8 cellular contexts compared by ENCODE assay signal in the genomic region with DNA sequence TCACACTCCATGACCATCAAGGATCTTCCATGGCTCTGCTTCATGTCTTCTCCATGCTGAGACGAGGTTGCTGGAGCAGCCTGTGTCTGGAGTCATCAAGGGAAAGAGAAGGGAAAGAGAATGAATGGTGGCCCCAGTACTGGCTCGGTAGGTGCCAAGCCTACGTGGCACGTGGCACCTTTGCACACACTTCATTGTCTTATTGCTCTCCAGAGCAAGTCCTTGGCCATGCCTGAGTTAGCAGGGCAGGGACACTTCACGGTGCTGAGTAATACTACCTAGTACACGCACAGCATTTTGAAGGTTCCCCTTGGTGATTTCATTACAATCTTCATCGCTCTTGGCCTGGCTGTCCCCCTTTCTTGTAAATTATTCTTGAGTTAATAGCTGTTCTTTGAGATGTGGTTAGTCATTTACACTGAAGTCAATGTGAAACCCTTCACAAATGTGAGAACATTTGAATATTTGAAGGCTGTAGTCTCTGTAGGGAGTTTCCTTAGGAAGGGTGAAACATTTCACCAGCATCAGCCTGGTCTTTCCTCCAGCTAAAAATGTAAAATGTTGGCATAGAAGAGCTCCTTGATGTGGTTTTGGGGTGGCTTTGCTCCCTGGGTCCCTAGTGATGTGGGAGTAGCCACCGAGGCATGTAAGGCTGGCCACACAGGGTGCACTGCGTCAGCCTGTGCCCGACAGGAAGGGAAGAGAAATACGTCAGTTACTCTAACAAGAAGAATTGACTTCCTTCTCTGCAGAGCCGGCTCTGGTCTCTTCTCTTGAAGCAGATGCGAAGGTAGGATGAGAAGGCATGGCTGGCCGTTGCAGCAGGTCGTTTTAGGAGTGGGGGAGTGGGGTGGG.
DNase-seq lines count a peak whose midpoint lies in the region; ATAC-seq and TF ChIP-seq lines count a peak whose summit lies in the region.

A gene with protein sequence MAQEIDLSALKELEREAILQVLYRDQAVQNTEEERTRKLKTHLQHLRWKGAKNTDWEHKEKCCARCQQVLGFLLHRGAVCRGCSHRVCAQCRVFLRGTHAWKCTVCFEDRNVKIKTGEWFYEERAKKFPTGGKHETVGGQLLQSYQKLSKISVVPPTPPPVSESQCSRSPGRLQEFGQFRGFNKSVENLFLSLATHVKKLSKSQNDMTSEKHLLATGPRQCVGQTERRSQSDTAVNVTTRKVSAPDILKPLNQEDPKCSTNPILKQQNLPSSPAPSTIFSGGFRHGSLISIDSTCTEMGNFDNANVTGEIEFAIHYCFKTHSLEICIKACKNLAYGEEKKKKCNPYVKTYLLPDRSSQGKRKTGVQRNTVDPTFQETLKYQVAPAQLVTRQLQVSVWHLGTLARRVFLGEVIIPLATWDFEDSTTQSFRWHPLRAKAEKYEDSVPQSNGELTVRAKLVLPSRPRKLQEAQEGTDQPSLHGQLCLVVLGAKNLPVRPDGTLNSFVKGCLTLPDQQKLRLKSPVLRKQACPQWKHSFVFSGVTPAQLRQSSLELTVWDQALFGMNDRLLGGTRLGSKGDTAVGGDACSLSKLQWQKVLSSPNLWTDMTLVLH (plus strand): TSS at position 766 of the 855 bp plus-strand sequence. CDS start 13,215 bp downstream, outside the sequence.

- H4K20me1 ChIP-seq in SU-DHL-6 (ENCODE audit: low read depth, low read length) = no peaks in the 10 kb centered on the region

- peak; percentile 38 for DNase-seq in activated T-cell treated with anti-CD3 and anti-CD28 coated beads for 1 hour (ENCODE audit: low read depth)
- DNase-seq in activated T-cell treated with anti-CD3 and anti-CD28 coated beads for 4 hours = no peak
- DNase-seq in kidney tubule cell (ENCODE audit: low spot score) = peak; percentile 99
- DNase-seq in stimulated activated CD8-positive, alpha-beta memory T cell treated with anti-CD3 and anti-CD28 coated beads, Interleukin-15, amount 100 ng/mL, for 24 hours (ENCODE audit: low read depth) = peak; percentile 47
- DNase-seq in NCI-H1930 (lab: John Stamatoyannopoulos, UW) = no peak

- H3K9me2 ChIP-seq in SU-DHL-6 (replicated peaks; ENCODE audit: insufficient read depth, low read length) = no peaks in the 10 kb centered on the region

- H3K9me3 Mint-ChIP-seq in activated naive CD8-positive, alpha-beta T cell (ENCODE audit: low read depth) = no peaks in the 10 kb centered on the region

- H3K27ac Mint-ChIP-seq in activated naive CD8-positive, alpha-beta T cell = peak within 1 kb of the TSS; percentile 97

- no peak for TF ChIP-seq CTCF in SU-DHL-6 (IDR thresholded peaks at IDR 0.05; ENCODE audit: insufficient read depth, low read length, poor library complexity, severe bottlenecking)

- no peaks in the 10 kb centered on the region for H3K9me3 ChIP-seq in SU-DHL-6 (ENCODE audit: insufficient read depth, low read length)

- H3K36me3 ChIP-seq in SU-DHL-6 (ENCODE audit: low read length) = no peaks in the 10 kb centered on the region

- H3K27me3 ChIP-seq in SU-DHL-6 (ENCODE audit: low read length) = no peaks in the 10 kb centered on the region

- peak within 1 kb of the TSS; percentile 85 for H3K4me3 Mint-ChIP-seq in activated naive CD8-positive, alpha-beta T cell

- 0 out of 2 replicates have a peak, but pooled peaks cover 4% of the 10 kb centered on the region for H3F3A ChIP-seq in SU-DHL-6 (ENCODE audit: insufficient read depth)

- peak within 1 kb of the TSS; percentile 28 for H3K4me2 ChIP-seq in SU-DHL-6 (ENCODE audit: low read depth, low read length, poor library complexity, severe bottlenecking)

- H3K79me2 ChIP-seq in SU-DHL-6 (ENCODE audit: insufficient read depth, low read length) = no peaks in the 10 kb centered on the region

- H3K4me3 ChIP-seq in SU-DHL-6 (ENCODE audit: insufficient read depth, low read length, poor library complexity, severe bottlenecking) = no peak within 1 kb of the TSS

- no peak within 1 kb of the TSS for H3K27ac ChIP-seq in SU-DHL-6 (ENCODE audit: low read depth, low read length)

- no peaks in the 10 kb centered on the region for H3K27me3 Mint-ChIP-seq in activated naive CD8-positive, alpha-beta T cell

- peak within 1 kb of the TSS; percentile 52 for H2AFZ ChIP-seq in SU-DHL-6 (ENCODE audit: low read depth, low read length, severe bottlenecking)

- H3K36me3 Mint-ChIP-seq in activated naive CD8-positive, alpha-beta T cell = peaks cover 8% of the 10 kb centered on the region

- H3K4me1 Mint-ChIP-seq in activated naive CD8-positive, alpha-beta T cell (ENCODE audit: low read depth) = peaks cover 68% of the 10 kb centered on the region

- no peak within 1 kb of the TSS for H3K9ac ChIP-seq in SU-DHL-6 (ENCODE audit: low read length)

- peak; percentile 46 for ATAC-seq in HG03159 (IDR thresholded peaks at IDR 0.05; ENCODE audit: unreplicated experiment)

Comparison
In these comparisons a context has a peak if more than half of its experiments do, and no peak if none do; other contexts are left out.
1. DNase-seq: peak in activated T-cell treated with anti-CD3 and anti-CD28 coated beads for 1 hour (single experiment), kidney tubule cell (single experiment) and stimulated activated CD8-positive, alpha-beta memory T cell treated with anti-CD3 and anti-CD28 coated beads, Interleukin-15, amount 100 ng/mL, for 24 hours (single experiment); none in activated T-cell treated with anti-CD3 and anti-CD28 coated beads for 4 hours (single experiment) and NCI-H1930 (0 of 2).